ENCODE assay signal across 8 cellular contexts in the genomic region with DNA sequence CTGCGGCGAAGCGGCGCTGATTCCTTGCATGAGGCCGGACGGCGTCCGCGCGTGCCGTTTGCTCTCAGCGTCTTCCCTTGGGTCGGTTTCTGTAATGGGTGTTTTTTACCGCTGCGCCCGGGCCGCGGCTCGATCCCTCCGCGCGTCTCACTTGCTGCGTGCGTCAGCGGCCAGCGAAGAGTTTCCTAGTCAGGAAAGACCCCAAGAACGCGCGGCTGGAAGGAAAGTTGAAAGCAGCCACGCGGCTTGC.
A peak's percentile ranks its signal among the peaks of the same experiment; 100 is the strongest.
DNase-seq lines count a peak whose midpoint lies in the region; ATAC-seq and TF ChIP-seq lines count a peak whose summit lies in the region.

No MANE protein-coding gene starts in this region.

- no peaks in the 10 kb centered on the region for H3K27me3 Mint-ChIP-seq in CD4-positive, alpha-beta T cell
- H3K27me3 Mint-ChIP-seq in GM23338 (ENCODE audit: insufficient read depth, low read depth, poor library complexity) = peaks cover 70% of the 10 kb centered on the region
- H3K27me3 Mint-ChIP-seq in natural killer cell treated with Interleukin-12 subunit alpha and Interleukin-12 subunit beta and Interleukin-15 and Interleukin-18, amount 100 ng/mL, for 72 hours = no peaks in the 10 kb centered on the region

- CTCF ChIA-PET in CD4-positive, alpha-beta T cell (lab: Charles Lee) = interaction anchor here (0.8 to 2.1 kb wide), 28 partner anchors 9 to 512 kb away, joined by 3 to 25 read pairs (median 6); a partner anchor contains a TSS

- H2AFZ ChIP-seq in GM23338 = peak overlapping the region; percentile 84

- 0 to 1% methylated on average over 30 to 31 of the region's 31 CpGs for WGBS in esophagus, 2 donors

- POLR2A ChIA-PET in CD4-positive, alpha-beta T cell (lab: Charles Lee) = interaction anchor here (1.0 to 7.9 kb wide), 12 partner anchors 10 to 512 kb away, joined by 3 to 115 read pairs (median 7); a partner anchor contains a TSS

- H3K27ac ChIP-seq in CD4-positive, alpha-beta T cell (ENCODE audit: low read depth, low read length) = peak overlapping the region; percentile 79
- H3K27ac ChIP-seq in GM23338 (ENCODE audit: low read depth) (no peak overlapping the region), esophagus (ENCODE audit: low read depth in 2 of 2, low read length in 1 of 2) (peak overlapping the region; percentile 95 to 97)

- H3K4me1 ChIP-seq in GM23338 (ENCODE audit: insufficient read depth) (peaks cover 31% of the 10 kb centered on the region), esophagus (ENCODE audit: control insufficient read depth in 2 of 2, insufficient read depth in 2 of 2, low read length in 1 of 2) (no peaks in the 10 kb centered on the region)

- TF ChIP-seq CTCF in CD4-positive, alpha-beta T cell (IDR thresholded peaks at IDR 0.05) = no peak
- TF ChIP-seq CTCF in GM23338 (conservative IDR thresholded peaks at IDR 0.05; ENCODE audit: low read depth in 2 of 2) = no peak

- no peaks in the 10 kb centered on the region for H3K36me3 ChIP-seq in GM23338 (ENCODE audit: insufficient read depth)
- H3K36me3 ChIP-seq in esophagus (ENCODE audit: control insufficient read depth in 2 of 2, insufficient read depth in 2 of 2, low read length in 1 of 2) = no peaks in the 10 kb centered on the region

- peak overlapping the region; percentile 67 for H3K4me3 ChIP-seq in GM23338
- peak overlapping the region; percentile 77 to 85 for H3K4me3 ChIP-seq in esophagus (ENCODE audit: low read depth in 1 of 2, low read length in 2 of 2)

- H3F3A ChIP-seq in GM23338 (replicated peaks; ENCODE audit: low read depth) = peaks cover 18% of the 10 kb centered on the region

- H4K20me1 ChIP-seq in GM23338 (replicated peaks; ENCODE audit: insufficient read depth) = peaks cover 9% of the 10 kb centered on the region; the same call in 1 of the 2 replicates

- H3K27ac Mint-ChIP-seq in CD4-positive, alpha-beta T cell = peak overlapping the region; percentile 88
- H3K27ac Mint-ChIP-seq in GM23338 = no peak overlapping the region
- peak overlapping the region; percentile 84 to 92 for H3K27ac Mint-ChIP-seq in natural killer cell treated with Interleukin-12 subunit alpha and Interleukin-12 subunit beta and Interleukin-15 and Interleukin-18, amount 100 ng/mL, for 72 hours

- H3K4me2 ChIP-seq in GM23338 = peak overlapping the region; percentile 80

- peak in 9 of 10 experiments; percentile 27 to 60 (median 38) for DNase-seq in CD4-positive, alpha-beta T cell
- DNase-seq in GM23338 (ENCODE audit: low spot score) = peak; percentile 46
- peak; percentile 39 for DNase-seq in NCI-H1105 (lab: John Stamatoyannopoulos, UW)
- DNase-seq in activated CD8-positive, alpha-beta memory T cell treated with anti-CD3 and anti-CD28 coated beads for 24 hours = peak; percentile 88
- no peak for DNase-seq in natural killer cell treated with Interleukin-12 subunit alpha and Interleukin-12 subunit beta and Interleukin-15 and Interleukin-18, amount 100 ng/mL, for 72 hours (ENCODE audit: low spot score)
- no peak for DNase-seq in medulla oblongata (ENCODE audit: extremely low spot score)

- H3K9me2 ChIP-seq in GM23338 (ENCODE audit: insufficient read depth) = no peaks in the 10 kb centered on the region

- H3K9me3 Mint-ChIP-seq in CD4-positive, alpha-beta T cell = no peaks in the 10 kb centered on the region
- peaks cover 3% of the 10 kb centered on the region; the same call in 1 of the 3 replicates for H3K9me3 Mint-ChIP-seq in GM23338
- no peaks in the 10 kb centered on the region for H3K9me3 Mint-ChIP-seq in natural killer cell treated with Interleukin-12 subunit alpha and Interleukin-12 subunit beta and Interleukin-15 and Interleukin-18, amount 100 ng/mL, for 72 hours

- no peaks in the 10 kb centered on the region for H3K79me2 ChIP-seq in GM23338 (replicated peaks; ENCODE audit: insufficient read depth)

- no peaks in the 10 kb centered on the region for H3K9me3 ChIP-seq in CD4-positive, alpha-beta T cell (ENCODE audit: control insufficient read depth, low read length)
- H3K9me3 ChIP-seq in esophagus (ENCODE audit: control insufficient read depth in 2 of 2, insufficient read depth in 1 of 2, low read depth in 1 of 2, low read length in 1 of 2) = no peaks in the 10 kb centered on the region

- H3K36me3 Mint-ChIP-seq in CD4-positive, alpha-beta T cell (ENCODE audit: low read depth) = peaks cover 20% of the 10 kb centered on the region
- no peaks in the 10 kb centered on the region; the same call in 2 of the 3 replicates for H3K36me3 Mint-ChIP-seq in GM23338 (ENCODE audit: low read depth)
- no peaks in the 10 kb centered on the region for H3K36me3 Mint-ChIP-seq in natural killer cell treated with Interleukin-12 subunit alpha and Interleukin-12 subunit beta and Interleukin-15 and Interleukin-18, amount 100 ng/mL, for 72 hours

- H3K4me3 Mint-ChIP-seq in CD4-positive, alpha-beta T cell = peak overlapping the region; percentile 93
- H3K4me3 Mint-ChIP-seq in GM23338 = peak overlapping the region; percentile 79
- peak overlapping the region; percentile 91 for H3K4me3 Mint-ChIP-seq in natural killer cell treated with Interleukin-12 subunit alpha and Interleukin-12 subunit beta and Interleukin-15 and Interleukin-18, amount 100 ng/mL, for 72 hours

- ATAC-seq in CD4-positive, alpha-beta T cell (ENCODE audit: poor library complexity) = peak; percentile 0
- no peak for ATAC-seq in GM23338
- ATAC-seq in natural killer cell treated with Interleukin-12 subunit alpha and Interleukin-12 subunit beta and Interleukin-15 and Interleukin-18, amount 100 ng/mL, for 72 hours = no peak
- no peak for ATAC-seq in GM21576 (IDR thresholded peaks at IDR 0.05; ENCODE audit: unreplicated experiment)

- peaks cover 66% of the 10 kb centered on the region for H3K4me1 Mint-ChIP-seq in CD4-positive, alpha-beta T cell (ENCODE audit: low read depth)
- H3K4me1 Mint-ChIP-seq in GM23338 = peaks cover 30% of the 10 kb centered on the region
- peaks cover 25 to 33% of the 10 kb centered on the region in 2 donors for H3K4me1 Mint-ChIP-seq in natural killer cell treated with Interleukin-12 subunit alpha and Interleukin-12 subunit beta and Interleukin-15 and Interleukin-18, amount 100 ng/mL, for 72 hours (ENCODE audit: low read depth in 2 of 2)

- intact Hi-C loops in CD4-positive, alpha-beta T cell (cut with DNase I, micrococcal nuclease) = loop anchor here (5.0 to 10.0 kb wide), 3 partner anchors 138 to 726 kb away; no protein-coding TSS in a partner anchor

- no peaks in the 10 kb centered on the region for H3K27me3 ChIP-seq in CD4-positive, alpha-beta T cell (ENCODE audit: control insufficient read depth, insufficient read depth, low read length)
- H3K27me3 ChIP-seq in GM23338 (ENCODE audit: insufficient read depth) (peaks cover 95% of the 10 kb centered on the region), esophagus (ENCODE audit: control insufficient read depth in 1 of 2, insufficient read depth in 2 of 2, low read length in 2 of 2) (no peaks in the 10 kb centered on the region)

TF ChIP-seq in GM23338, 12 proteins besides CTCF, POLR2A, EP300 and RAD21:
- TF ChIP-seq NANOG (IDR thresholded peaks at IDR 0.05; ENCODE audit: borderline replicate concordance) = no peak
- TF ChIP-seq CREB1 (CRISPR knock-in tag; IDR thresholded peaks at IDR 0.05; ENCODE audit: low read depth) = no peak
- TF ChIP-seq, protein P1, sequence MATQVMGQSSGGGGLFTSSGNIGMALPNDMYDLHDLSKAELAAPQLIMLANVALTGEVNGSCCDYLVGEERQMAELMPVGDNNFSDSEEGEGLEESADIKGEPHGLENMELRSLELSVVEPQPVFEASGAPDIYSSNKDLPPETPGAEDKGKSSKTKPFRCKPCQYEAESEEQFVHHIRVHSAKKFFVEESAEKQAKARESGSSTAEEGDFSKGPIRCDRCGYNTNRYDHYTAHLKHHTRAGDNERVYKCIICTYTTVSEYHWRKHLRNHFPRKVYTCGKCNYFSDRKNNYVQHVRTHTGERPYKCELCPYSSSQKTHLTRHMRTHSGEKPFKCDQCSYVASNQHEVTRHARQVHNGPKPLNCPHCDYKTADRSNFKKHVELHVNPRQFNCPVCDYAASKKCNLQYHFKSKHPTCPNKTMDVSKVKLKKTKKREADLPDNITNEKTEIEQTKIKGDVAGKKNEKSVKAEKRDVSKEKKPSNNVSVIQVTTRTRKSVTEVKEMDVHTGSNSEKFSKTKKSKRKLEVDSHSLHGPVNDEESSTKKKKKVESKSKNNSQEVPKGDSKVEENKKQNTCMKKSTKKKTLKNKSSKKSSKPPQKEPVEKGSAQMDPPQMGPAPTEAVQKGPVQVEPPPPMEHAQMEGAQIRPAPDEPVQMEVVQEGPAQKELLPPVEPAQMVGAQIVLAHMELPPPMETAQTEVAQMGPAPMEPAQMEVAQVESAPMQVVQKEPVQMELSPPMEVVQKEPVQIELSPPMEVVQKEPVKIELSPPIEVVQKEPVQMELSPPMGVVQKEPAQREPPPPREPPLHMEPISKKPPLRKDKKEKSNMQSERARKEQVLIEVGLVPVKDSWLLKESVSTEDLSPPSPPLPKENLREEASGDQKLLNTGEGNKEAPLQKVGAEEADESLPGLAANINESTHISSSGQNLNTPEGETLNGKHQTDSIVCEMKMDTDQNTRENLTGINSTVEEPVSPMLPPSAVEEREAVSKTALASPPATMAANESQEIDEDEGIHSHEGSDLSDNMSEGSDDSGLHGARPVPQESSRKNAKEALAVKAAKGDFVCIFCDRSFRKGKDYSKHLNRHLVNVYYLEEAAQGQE (IDR thresholded peaks at IDR 0.05; ENCODE audit: unreplicated experiment) = no peak
- no peak for TF ChIP-seq STAT1 (IDR thresholded peaks at IDR 0.05; ENCODE audit: unreplicated experiment)
- no peak for TF ChIP-seq ZNF114 (CRISPR knock-in tag; IDR thresholded peaks at IDR 0.05)
- TF ChIP-seq JUNB (IDR thresholded peaks at IDR 0.05; ENCODE audit: unreplicated experiment) = no peak

Comparison
In these comparisons a context has a peak if more than half of its experiments do, and no peak if none do; other contexts are left out.
1. DNase-seq: peak in CD4-positive, alpha-beta T cell (9 of 10), GM23338 (single experiment), NCI-H1105 (single experiment) and activated CD8-positive, alpha-beta memory T cell treated with anti-CD3 and anti-CD28 coated beads for 24 hours (single experiment); none in natural killer cell treated with Interleukin-12 subunit alpha and Interleukin-12 subunit beta and Interleukin-15 and Interleukin-18, amount 100 ng/mL, for 72 hours (single experiment) and medulla oblongata (single experiment).
2. Peak in every context shown above with its lines, with median percentiles within 50 percentile points of each other: H3K4me3 Mint-ChIP-seq.